ENCODE assay signal across 14 cellular contexts in genomic region chr4:92163348-92163747, GRCh38.
A peak's percentile ranks its signal among the peaks of the same experiment; 100 is the strongest.
DNase-seq lines count a peak whose midpoint lies in the region; ATAC-seq, FAIRE-seq and TF ChIP-seq lines count a peak whose summit lies in the region.
"Had no signal": no experiment of that assay in that cellular context is flagged by ENCODE, and none has a peak within 500 bp of the region (broad histone marks: within the 10 kb centered on the region; RNA-seq: fewer than 3 reads in every experiment).

No MANE protein-coding gene starts in this region.

- TF ChIP-seq CTCF in MCF 10A (IDR thresholded peaks at IDR 0.05; ENCODE audit: unreplicated experiment) (peak; percentile 12), breast epithelium (IDR thresholded peaks at IDR 0.05) (no peak), NB4 (IDR thresholded peaks at IDR 0.05; ENCODE audit: low read depth, low read length) (no peak), H1 (IDR thresholded peaks at IDR 0.05; ENCODE audit: control extremely low read depth in 1 of 3, insufficient read depth in 1 of 3, low read depth in 1 of 3, low read length in 3 of 3) (peak in 2 of 3 experiments; percentile 32 to 55; a peak in 3 of 4 replicates), left lung (IDR thresholded peaks at IDR 0.05) (no peak), ovary (IDR thresholded peaks at IDR 0.05) (no peak)

- no peak overlapping the region for H4K8ac ChIP-seq in H1 (ENCODE audit: extremely low read depth, insufficient read depth, low read length)

- H3K23me2 ChIP-seq in H1 (ENCODE audit: low read depth, low read length): no peaks in the 10 kb centered on the region

- H3K36me3 Mint-ChIP-seq in MCF 10A (ENCODE audit: insufficient read depth, unreplicated experiment): no peaks in the 10 kb centered on the region
- H3K36me3 Mint-ChIP-seq: activated naive CD8-positive, alpha-beta T cell treated with anti-CD3 and anti-CD28 coated beads, Interleukin-2, amount 10 ng/mL, durations not matched to agents 7 days and 5 days had no signal

- H3K14ac ChIP-seq in H1 (ENCODE audit: insufficient read length): no peak overlapping the region

- H3K4me2 ChIP-seq in H1 (ENCODE audit: insufficient read depth in 1 of 2, low read depth in 2 of 2, low read length in 2 of 2): no peak overlapping the region
- H3K4me2 ChIP-seq: BLaER1 had no signal

- DNase-seq in MCF 10A (ENCODE audit: unreplicated experiment) (peak; percentile 27), breast epithelium (ENCODE audit: low spot score in 2 of 2) (no peak), NB4 (ENCODE audit: low read depth) (peak; percentile 26), H1 (ENCODE audit: low read depth in 1 of 2, low spot score in 2 of 2) (no peak), urothelium cell line (ENCODE audit: low spot score) (peak; percentile 9), left lung (no peak), activated T-cell treated with anti-CD3 and anti-CD28 coated beads for 4 hours (no peak), ovary (no peak)
- DNase-seq: activated CD4-positive, alpha-beta T cell treated with anti-CD3 and anti-CD28 coated beads for 4 hours; activated naive CD8-positive, alpha-beta T cell treated with anti-CD3 and anti-CD28 coated beads, Interleukin-2, amount 10 ng/mL, durations not matched to agents 7 days and 5 days; NK-92 treated with Interleukin-12 subunit alpha and Interleukin-12 subunit beta, amount 100 ng/mL, for 24 hours; stimulated activated CD4-positive, alpha-beta T cell treated with anti-CD3 and anti-CD28 coated beads, Interleukin-15, amount 100 ng/mL, for 24 hours had no signal

- H2AK5ac ChIP-seq in H1 (ENCODE audit: low read depth, low read length): no peak overlapping the region

- TF ChIP-seq RAD21 in H1 (IDR thresholded peaks at IDR 0.05 in 1 of 2, conservative IDR thresholded peaks at IDR 0.05 in 1 of 2; ENCODE audit: low read depth in 2 of 2, low read length in 2 of 2): peak; percentile 59 to 62

- H3K27me3 ChIP-seq in breast epithelium (no peaks in the 10 kb centered on the region), H1 (replicated peaks in 1 of 4; ENCODE audit: control insufficient read depth in 3 of 4, extremely low read depth in 1 of 4, insufficient read depth in 3 of 4, low read length in 3 of 4) (no peaks in the 10 kb centered on the region), left lung (no peaks in the 10 kb centered on the region), ovary (no peaks in the 10 kb centered on the region)
- H3K27me3 ChIP-seq: BLaER1 had no signal

- H2BK20ac ChIP-seq in H1 (ENCODE audit: low read length): no peak overlapping the region

- H3K9ac ChIP-seq in H1 (replicated peaks in 1 of 4; ENCODE audit: extremely low read depth in 1 of 4, low read depth in 3 of 4, low read length in 3 of 4): no peak overlapping the region
- H3K9ac ChIP-seq: BLaER1 had no signal

- H3K4me3 Mint-ChIP-seq in MCF 10A (ENCODE audit: unreplicated experiment): no peak overlapping the region
- H3K4me3 Mint-ChIP-seq: activated naive CD8-positive, alpha-beta T cell treated with anti-CD3 and anti-CD28 coated beads, Interleukin-2, amount 10 ng/mL, durations not matched to agents 7 days and 5 days had no signal

- no peak overlapping the region for H3K23ac ChIP-seq in H1 (ENCODE audit: insufficient read length)

- H3K36me3 ChIP-seq in breast epithelium (no peaks in the 10 kb centered on the region), H1 (ENCODE audit: control insufficient read depth in 2 of 4, insufficient read depth in 4 of 4, low read length in 3 of 4) (no peaks in the 10 kb centered on the region), left lung (no peaks in the 10 kb centered on the region), ovary (no peaks in the 10 kb centered on the region)
- H3K36me3 ChIP-seq: BLaER1 had no signal

- no peaks in the 10 kb centered on the region for H4K20me1 ChIP-seq in H1 (replicated peaks in 1 of 2; ENCODE audit: control insufficient read depth in 1 of 2, insufficient read depth in 2 of 2, low read length in 2 of 2)
- H4K20me1 ChIP-seq: BLaER1 had no signal

- intact Hi-C loops in MCF 10A (cut with micrococcal nuclease) (loop anchor here (10.0 kb wide), 1 partner anchor 1049 kb away; no protein-coding TSS in a partner anchor), breast epithelium (cut with DNase I; ENCODE audit: low total_unique reads) (no loop called here), left lung (cut with DNase I) (no loop called here), ovary (cut with DNase I) (no loop called here)

- no peak for TF ChIP-seq POLR2A in breast epithelium (IDR thresholded peaks at IDR 0.05)
- TF ChIP-seq POLR2A in NB4 (IDR thresholded peaks at IDR 0.05; ENCODE audit: extremely low read depth, insufficient read length): no peak
- no peak for TF ChIP-seq POLR2A in H1 (IDR thresholded peaks at IDR 0.05; ENCODE audit: control extremely low read depth in 1 of 2, low read depth in 2 of 2, low read length in 2 of 2)
- no peak for TF ChIP-seq POLR2A in ovary (IDR thresholded peaks at IDR 0.05)

- H4K5ac ChIP-seq in H1 (ENCODE audit: insufficient read length, low read depth, low read length): no peak overlapping the region

- no peak overlapping the region for H3K27ac Mint-ChIP-seq in MCF 10A (ENCODE audit: low read depth, unreplicated experiment)
- H3K27ac Mint-ChIP-seq: activated naive CD8-positive, alpha-beta T cell treated with anti-CD3 and anti-CD28 coated beads, Interleukin-2, amount 10 ng/mL, durations not matched to agents 7 days and 5 days had no signal

- H3K4me3 ChIP-seq in breast epithelium (no peak overlapping the region), NB4 (ENCODE audit: low read depth, low read length) (no peak overlapping the region), H1 (ENCODE audit: extremely low read depth in 1 of 4, insufficient read depth in 2 of 4, low read depth in 3 of 4, low read length in 4 of 4) (no peak overlapping the region), left lung (no peak overlapping the region), ovary (no peak overlapping the region)
- H3K4me3 ChIP-seq: BLaER1 had no signal

- no peak overlapping the region for H2BK12ac ChIP-seq in H1 (ENCODE audit: low read depth, low read length)

- H3K4ac ChIP-seq in H1 (replicated peaks; ENCODE audit: insufficient read length, low read depth, low read length): no peak overlapping the region

- H3K4me1 ChIP-seq in breast epithelium (no peaks in the 10 kb centered on the region), H1 (replicated peaks in 1 of 4; ENCODE audit: control insufficient read depth in 3 of 4, insufficient read depth in 4 of 4, low read length in 3 of 4) (no peaks in the 10 kb centered on the region), left lung (no peaks in the 10 kb centered on the region), ovary (ENCODE audit: insufficient read depth) (no peaks in the 10 kb centered on the region)
- H3K4me1 ChIP-seq: BLaER1 had no signal

- no peaks in the 10 kb centered on the region for H3K27me3 Mint-ChIP-seq in MCF 10A (ENCODE audit: insufficient read depth, unreplicated experiment)
- H3K27me3 Mint-ChIP-seq: activated naive CD8-positive, alpha-beta T cell treated with anti-CD3 and anti-CD28 coated beads, Interleukin-2, amount 10 ng/mL, durations not matched to agents 7 days and 5 days had no signal

- H3K18ac ChIP-seq in H1 (ENCODE audit: extremely low read depth, low read length): no peak overlapping the region

- H2AFZ ChIP-seq in H1 (ENCODE audit: low read length): no peak overlapping the region

- CTCF ChIA-PET in MCF 10A (lab: Yijun Ruan, JAX) (interaction anchor here (0.9 kb wide), 1 partner anchor 1050 kb away, joined by 3 read pairs; no protein-coding TSS in a partner anchor), H1 (lab: Charles Lee; ENCODE audit: partially characterized antibody) (interaction anchor here (1.1 to 2.1 kb wide), 2 partner anchors 10 to 120 kb away, joined by 3 to 7 read pairs; no protein-coding TSS in a partner anchor)

- FAIRE-seq in H1 (lab: Jason Lieb, UNC) (no peak), urothelium cell line (lab: Jason Lieb, UNC) (no peak)
- FAIRE-seq: frontal cortex had no signal

- POLR2A ChIA-PET in MCF 10A (lab: Yijun Ruan, JAX) (no interaction called here), H1 (lab: Charles Lee; ENCODE audit: partially characterized antibody) (no interaction called here)

- H4K91ac ChIP-seq in H1 (replicated peaks; ENCODE audit: insufficient read length, low read length): no peak overlapping the region

- no peak overlapping the region for H3K56ac ChIP-seq in H1 (replicated peaks; ENCODE audit: insufficient read length, low read depth, low read length)

- no peak overlapping the region for H2BK5ac ChIP-seq in H1 (ENCODE audit: low read depth, low read length)

- H3K79me1 ChIP-seq in H1 (ENCODE audit: low read depth, low read length): no peaks in the 10 kb centered on the region

- H2BK15ac ChIP-seq in H1 (ENCODE audit: low read length): no peak overlapping the region

- WGBS in H1 (ENCODE audit: extremely low coverage in 1 of 2, insufficient coverage in 1 of 2, insufficient read length in 1 of 2, insufficient replicate concordance in 2 of 2, low coverage in 1 of 2, low lambda C conversion rate in 2 of 2, missing lambda C conversion rate in 1 of 2), 2 experiments: 79% methylated on average over 2 of the region's 2 CpGs; no CpG with 5 or more reads in 1 of the 2 experiments
- 81 to 85% (median 82%) methylated on average over 2 of the region's 2 CpGs for WGBS in ovary, 3 donors

- no peak for TF ChIP-seq EP300 in H1 (IDR thresholded peaks at IDR 0.05; ENCODE audit: borderline replicate concordance in 1 of 2, low read depth in 2 of 2, low read length in 2 of 2)
- TF ChIP-seq EP300 in ovary (IDR thresholded peaks at IDR 0.05): no peak

- H3K79me2 ChIP-seq in H1 (ENCODE audit: control insufficient read depth in 1 of 2, insufficient read depth in 2 of 2, low read length in 2 of 2): no peaks in the 10 kb centered on the region

- no peaks in the 10 kb centered on the region for H3K4me1 Mint-ChIP-seq in MCF 10A (ENCODE audit: insufficient read depth, unreplicated experiment)
- H3K4me1 Mint-ChIP-seq: activated naive CD8-positive, alpha-beta T cell treated with anti-CD3 and anti-CD28 coated beads, Interleukin-2, amount 10 ng/mL, durations not matched to agents 7 days and 5 days had no signal

- H3K27ac ChIP-seq in breast epithelium (no peak overlapping the region), H1 (ENCODE audit: low read depth, low read length) (no peak overlapping the region), left lung (no peak overlapping the region), ovary (no peak overlapping the region)
- H3K27ac ChIP-seq: BLaER1 had no signal

- BruUV-seq in MCF 10A (replicated peaks; lab: Mats Ljungman, UMichigan): no TSS peak

- ATAC-seq in left lung: no peak

- peaks cover 7 to 8% of the 10 kb centered on the region in 2 donors for H3K9me3 ChIP-seq in breast epithelium
- peaks cover 0 to 9% of the 10 kb centered on the region in 2 experiments; a peak in 1 of 4 replicates for H3K9me3 ChIP-seq in H1 (ENCODE audit: insufficient read depth in 2 of 2, low read depth in 1 of 2, low read length in 1 of 2)
- peaks cover 0 to 24% of the 10 kb centered on the region in 2 donors for H3K9me3 ChIP-seq in left lung
- H3K9me3 ChIP-seq in ovary: no peaks in the 10 kb centered on the region

- H3K9me3 Mint-ChIP-seq in MCF 10A (ENCODE audit: unreplicated experiment): peaks cover 17% of the 10 kb centered on the region

- H2BK120ac ChIP-seq in H1 (replicated peaks; ENCODE audit: low read depth, low read length): no peak overlapping the region

TF ChIP-seq in H1, 55 proteins besides CTCF, POLR2A, EP300 and RAD21 (continues in another document):
- TF ChIP-seq ZNF274 (IDR thresholded peaks at IDR 0.05; ENCODE audit: borderline replicate concordance, extremely low read depth, low read length) (no peak), RFX5 (IDR thresholded peaks at IDR 0.05; ENCODE audit: borderline replicate concordance, low read depth, low read length) (no peak)

Comparison
In these comparisons a context has a peak if more than half of its experiments do, and no peak if none do; other contexts are left out.
1. DNase-seq: peak in MCF 10A (single experiment), NB4 (single experiment) and urothelium cell line (single experiment); none in breast epithelium (0 of 2), H1 (0 of 2), left lung (0 of 2), activated T-cell treated with anti-CD3 and anti-CD28 coated beads for 4 hours (single experiment) and ovary (0 of 5).
2. CTCF ChIP-seq: peak in MCF 10A (single experiment) and H1 (2 of 3); none in breast epithelium (0 of 3), NB4 (single experiment), left lung (0 of 2) and ovary (0 of 3).